Comparison of ENCODE assay signal across 21 cellular contexts in the genomic region with DNA sequence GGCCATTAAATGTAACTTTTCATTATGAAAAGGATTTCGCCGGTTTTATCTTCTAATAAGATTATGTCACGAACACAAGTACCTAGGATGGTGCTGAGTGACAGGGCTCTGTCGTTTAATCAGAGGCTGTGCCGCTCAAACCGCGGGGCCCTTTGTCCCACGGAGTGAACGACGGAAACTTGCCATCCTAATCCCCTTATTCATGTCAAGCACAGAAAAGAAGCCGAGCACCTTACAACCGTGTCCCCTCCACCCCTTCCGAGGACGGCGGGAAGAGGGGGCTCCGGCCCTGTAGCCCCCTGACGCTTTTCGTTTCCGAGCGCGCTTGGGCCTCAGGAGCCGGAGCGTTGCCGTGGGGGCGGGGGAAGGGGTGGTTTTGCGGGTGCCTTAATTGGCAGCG. TPM values are rescaled to one million over a fixed set of nuclear protein-coding genes. Genes with fewer than 3 reads are reported as not detected.
DNase-seq lines count a peak whose midpoint lies in the region; ATAC-seq, FAIRE-seq and TF ChIP-seq lines count a peak whose summit lies in the region.
"Had no signal": no experiment of that assay in that cellular context is flagged by ENCODE, and none has a peak within 500 bp of the region (broad histone marks: within the 10 kb centered on the region; RNA-seq: fewer than 3 reads in every experiment).

No MANE protein-coding gene starts in this region.

- peak overlapping the region; percentile 35 for H3K4me3 Mint-ChIP-seq in activated T-cell treated with anti-CD3 and anti-CD28 coated beads, Interleukin-2, amount 50 U/mL, for 24 hours
- H3K4me3 Mint-ChIP-seq: activated naive CD4-positive, alpha-beta T cell treated with anti-CD3 and anti-CD28 coated beads for 36 hours had no signal

- H2BK12ac ChIP-seq in H1 (ENCODE audit: low read depth, low read length): 0 out of 2 replicates have a peak overlapping the region, but pooled peaks have one; percentile 39
- no peak overlapping the region for H2BK12ac ChIP-seq in neuronal stem cell (ENCODE audit: low read length)

- TF ChIP-seq RAD21 in H1 (IDR thresholded peaks at IDR 0.05 in 1 of 2, conservative IDR thresholded peaks at IDR 0.05 in 1 of 2; ENCODE audit: low read depth in 2 of 2, low read length in 2 of 2): no peak

- no peaks in the 10 kb centered on the region for H3K79me1 ChIP-seq in H1 (ENCODE audit: low read depth, low read length)
- no peaks in the 10 kb centered on the region for H3K79me1 ChIP-seq in neuronal stem cell (ENCODE audit: low read depth, low read length)

- H3K27me3 ChIP-seq in HUES6 (ENCODE audit: control insufficient read depth, insufficient read depth, low read length) (peaks cover 100% of the 10 kb centered on the region), H1 (replicated peaks in 1 of 4; ENCODE audit: control insufficient read depth in 3 of 4, extremely low read depth in 1 of 4, insufficient read depth in 3 of 4, low read length in 3 of 4) (peaks cover 89 to 100% (median 98%) of the 10 kb centered on the region in 4 experiments), neuronal stem cell (ENCODE audit: control insufficient read depth in 3 of 3, insufficient read depth in 3 of 3, low read depth in 1 of 3, low read length in 3 of 3) (peaks cover 61 to 99% (median 96%) of the 10 kb centered on the region in 3 experiments)

- no peak overlapping the region for H3K14ac ChIP-seq in H1 (ENCODE audit: insufficient read length)
- H3K14ac ChIP-seq in neuronal stem cell (ENCODE audit: low read length): no peak overlapping the region

- 3% methylated on average over 27 of the region's 27 CpGs; no CpG with 5 or more reads in 1 of the 2 experiments for WGBS in H1 (ENCODE audit: extremely low coverage in 1 of 2, insufficient coverage in 1 of 2, insufficient read length in 1 of 2, insufficient replicate concordance in 2 of 2, low coverage in 1 of 2, low lambda C conversion rate in 2 of 2, missing lambda C conversion rate in 1 of 2), 2 experiments
- WGBS in neuronal stem cell (ENCODE audit: extremely low coverage in 2 of 2, insufficient read length in 2 of 2, insufficient replicate concordance in 1 of 2), 2 donors: no CpG with 5 or more reads among the region's 27 CpGs

- DNase-seq in activated T-cell treated with anti-CD3 and anti-CD28 coated beads, Interleukin-2, amount 50 U/mL, for 24 hours: no peak
- no peak for DNase-seq in activated T-cell treated with anti-CD3 and anti-CD28 coated beads, Interleukin-2, amount 50 U/mL, for 48 hours
- DNase-seq in H1 (ENCODE audit: low read depth in 1 of 2, low spot score in 2 of 2) (no peak), neuronal stem cell (ENCODE audit: low spot score) (no peak)
- DNase-seq in stimulated activated CD4-positive, alpha-beta T cell treated with anti-CD3 and anti-CD28 coated beads, Interleukin-2, amount 100 ng/mL, for 24 hours: no peak
- DNase-seq: activated naive CD4-positive, alpha-beta T cell treated with anti-CD3 and anti-CD28 coated beads for 36 hours; cortex of kidney; Kasumi-1; NCI-H1436; NCI-H2227 treated with DMSO at 0.1 percent for 48 hours; NK-92 treated with Interleukin-12 subunit alpha and Interleukin-12 subunit beta, amount 100 ng/mL, for 24 hours had no signal

- peak overlapping the region; percentile 51; the same call in 1 of the 2 replicates for H4K8ac ChIP-seq in H1 (ENCODE audit: extremely low read depth, insufficient read depth, low read length)
- no peak overlapping the region for H4K8ac ChIP-seq in neuronal stem cell (ENCODE audit: low read depth, low read length)

- H4K91ac ChIP-seq in H1 (replicated peaks; ENCODE audit: insufficient read length, low read length): no peak overlapping the region
- H4K91ac ChIP-seq in neuronal stem cell (ENCODE audit: low read depth, low read length, poor library complexity): no peak overlapping the region

- H3K9ac ChIP-seq in HUES6 (ENCODE audit: low read length): no peak overlapping the region
- H3K9ac ChIP-seq in H1 (replicated peaks in 1 of 4; ENCODE audit: extremely low read depth in 1 of 4, low read depth in 3 of 4, low read length in 3 of 4): no peak overlapping the region
- no peak overlapping the region for H3K9ac ChIP-seq in neuronal stem cell (ENCODE audit: low read depth, low read length, poor library complexity)

- no peaks in the 10 kb centered on the region for H3K36me3 ChIP-seq in HUES6 (ENCODE audit: control insufficient read depth, insufficient read depth, low read length)
- H3K36me3 ChIP-seq in H1 (ENCODE audit: control insufficient read depth in 2 of 4, insufficient read depth in 4 of 4, low read length in 3 of 4): no peaks in the 10 kb centered on the region; a peak in 1 of 8 replicates
- no peaks in the 10 kb centered on the region for H3K36me3 ChIP-seq in neuronal stem cell (replicated peaks in 1 of 2; ENCODE audit: control insufficient read depth in 2 of 2, insufficient read depth in 2 of 2, low read length in 2 of 2)

- no peak overlapping the region for H2BK5ac ChIP-seq in H1 (ENCODE audit: low read depth, low read length)
- no peak overlapping the region for H2BK5ac ChIP-seq in neuronal stem cell (ENCODE audit: low read length)

- peaks cover 100% of the 10 kb centered on the region for H3K27me3 Mint-ChIP-seq in activated T-cell treated with anti-CD3 and anti-CD28 coated beads, Interleukin-2, amount 50 U/mL, for 24 hours

- no peaks in the 10 kb centered on the region for H3K79me2 ChIP-seq in H1 (ENCODE audit: control insufficient read depth in 1 of 2, insufficient read depth in 2 of 2, low read length in 2 of 2)

- H3K9me3 Mint-ChIP-seq in activated T-cell treated with anti-CD3 and anti-CD28 coated beads, Interleukin-2, amount 50 U/mL, for 24 hours: no peaks in the 10 kb centered on the region
- H3K9me3 Mint-ChIP-seq: activated naive CD4-positive, alpha-beta T cell treated with anti-CD3 and anti-CD28 coated beads for 36 hours; natural killer cell treated with Interleukin-12 subunit alpha and Interleukin-12 subunit beta and Interleukin-15 and Interleukin-18, amount 100 ng/mL, for 72 hours; stimulated activated naive CD8-positive, alpha-beta T cell treated with anti-CD3 and anti-CD28 coated beads, Interleukin-15, Interleukin-2, amounts not matched to agents 100 ng/mL and 50 ng/mL, for 24 hours had no signal

- H3K56ac ChIP-seq in H1 (replicated peaks; ENCODE audit: insufficient read length, low read depth, low read length): no peak overlapping the region

- no peak for ATAC-seq in HG03520 (IDR thresholded peaks at IDR 0.05; ENCODE audit: unreplicated experiment)
- ATAC-seq in GM21423 (IDR thresholded peaks at IDR 0.05; ENCODE audit: unreplicated experiment): no peak
- ATAC-seq: esophagus mucosa had no signal

- no peak overlapping the region for H3K27ac ChIP-seq in HUES6 (ENCODE audit: low read depth, low read length)
- H3K27ac ChIP-seq in H1 (ENCODE audit: low read depth, low read length): no peak overlapping the region
- no peak overlapping the region for H3K27ac ChIP-seq in neuronal stem cell (replicated peaks; ENCODE audit: low read length)

- peak overlapping the region; percentile 26 for H3K27ac Mint-ChIP-seq in activated T-cell treated with anti-CD3 and anti-CD28 coated beads, Interleukin-2, amount 50 U/mL, for 24 hours
- H3K27ac Mint-ChIP-seq: activated naive CD4-positive, alpha-beta T cell treated with anti-CD3 and anti-CD28 coated beads for 36 hours; natural killer cell treated with Interleukin-12 subunit alpha and Interleukin-12 subunit beta and Interleukin-15 and Interleukin-18, amount 100 ng/mL, for 72 hours; stimulated activated naive CD8-positive, alpha-beta T cell treated with anti-CD3 and anti-CD28 coated beads, Interleukin-15, Interleukin-2, amounts not matched to agents 100 ng/mL and 50 ng/mL, for 24 hours had no signal

- H2AFZ ChIP-seq in H1 (ENCODE audit: low read length) (no peak overlapping the region), neuronal stem cell (ENCODE audit: low read length) (no peak overlapping the region)

- H3K18ac ChIP-seq in H1 (ENCODE audit: extremely low read depth, low read length): no peak overlapping the region; the same call in 1 of the 2 replicates
- peak overlapping the region; percentile 94 for H3K18ac ChIP-seq in neuronal stem cell (ENCODE audit: low read length)

- no peak for TF ChIP-seq EP300 in H1 (IDR thresholded peaks at IDR 0.05; ENCODE audit: borderline replicate concordance in 1 of 2, low read depth in 2 of 2, low read length in 2 of 2)

- peaks cover 6% of the 10 kb centered on the region; the same call in 1 of the 2 replicates for H3K23me2 ChIP-seq in H1 (ENCODE audit: low read depth, low read length)

- FAIRE-seq in H1 (lab: Jason Lieb, UNC): no peak
- FAIRE-seq: islet of Langerhans had no signal

- TF ChIP-seq CTCF in H1 (IDR thresholded peaks at IDR 0.05; ENCODE audit: control extremely low read depth in 1 of 3, insufficient read depth in 1 of 3, low read depth in 1 of 3, low read length in 3 of 3): no peak

- TF ChIP-seq POLR2A in H1 (IDR thresholded peaks at IDR 0.05; ENCODE audit: control extremely low read depth in 1 of 2, low read depth in 2 of 2, low read length in 2 of 2): no peak

- CTCF ChIA-PET in H1 (lab: Charles Lee; ENCODE audit: partially characterized antibody): interaction anchor here (1.7 to 6.1 kb wide), 3 partner anchors 14 to 65 kb away, joined by 7 to 41 read pairs (median 11); no protein-coding TSS in a partner anchor

- H3K4me3 ChIP-seq in HUES6 (ENCODE audit: low read depth, low read length) (peak overlapping the region; percentile 9; the same call in 1 of the 2 replicates), H1 (ENCODE audit: extremely low read depth in 1 of 4, insufficient read depth in 2 of 4, low read depth in 3 of 4, low read length in 4 of 4) (peak overlapping the region in 1 of 4 experiments; percentile 56; a peak in 3 of 8 replicates), neuronal stem cell (ENCODE audit: low read length in 2 of 2) (no peak overlapping the region)
- H3K4me3 ChIP-seq: lung had no signal

- H2BK15ac ChIP-seq in H1 (ENCODE audit: low read length) (no peak overlapping the region), neuronal stem cell (ENCODE audit: low read length) (peak overlapping the region; percentile 56)

- no peak overlapping the region for H3K4ac ChIP-seq in H1 (replicated peaks; ENCODE audit: insufficient read length, low read depth, low read length)
- no peak overlapping the region for H3K4ac ChIP-seq in neuronal stem cell (ENCODE audit: low read length)

- H3K23ac ChIP-seq in H1 (ENCODE audit: insufficient read length): no peak overlapping the region
- no peak overlapping the region for H3K23ac ChIP-seq in neuronal stem cell (ENCODE audit: low read depth, low read length, poor library complexity)

- H3K36me3 Mint-ChIP-seq in activated T-cell treated with anti-CD3 and anti-CD28 coated beads, Interleukin-2, amount 50 U/mL, for 24 hours (ENCODE audit: low read depth): no peaks in the 10 kb centered on the region
- H3K36me3 Mint-ChIP-seq: brain; natural killer cell treated with Interleukin-12 subunit alpha and Interleukin-12 subunit beta and Interleukin-15 and Interleukin-18, amount 100 ng/mL, for 72 hours had no signal

- peaks cover 13% of the 10 kb centered on the region for H3K4me1 Mint-ChIP-seq in activated T-cell treated with anti-CD3 and anti-CD28 coated beads, Interleukin-2, amount 50 U/mL, for 24 hours (ENCODE audit: low read depth)

- H4K20me1 ChIP-seq in H1 (replicated peaks in 1 of 2; ENCODE audit: control insufficient read depth in 1 of 2, insufficient read depth in 2 of 2, low read length in 2 of 2): peaks cover 0 to 21% of the 10 kb centered on the region in 2 experiments

- peaks cover 46% of the 10 kb centered on the region for H3K4me1 ChIP-seq in HUES6 (ENCODE audit: control insufficient read depth, insufficient read depth, low read length)
- H3K4me1 ChIP-seq in H1 (replicated peaks in 1 of 4; ENCODE audit: control insufficient read depth in 3 of 4, insufficient read depth in 4 of 4, low read length in 3 of 4): peaks cover 0 to 36% (median 28%) of the 10 kb centered on the region in 4 experiments; a peak in 6 of 7 replicates
- H3K4me1 ChIP-seq in neuronal stem cell (ENCODE audit: control insufficient read depth in 2 of 2, insufficient read depth in 1 of 2, low read depth in 1 of 2, low read length in 2 of 2): peaks cover 8 to 25% of the 10 kb centered on the region in 2 donors

- H2BK120ac ChIP-seq in H1 (replicated peaks; ENCODE audit: low read depth, low read length) (no peak overlapping the region), neuronal stem cell (ENCODE audit: low read depth, low read length) (no peak overlapping the region)

- no peak overlapping the region for H2BK20ac ChIP-seq in H1 (ENCODE audit: low read length)

- peak overlapping the region; percentile 80 to 81 for H3K4me2 ChIP-seq in H1 (ENCODE audit: insufficient read depth in 1 of 2, low read depth in 2 of 2, low read length in 2 of 2)
- peak overlapping the region; percentile 75 for H3K4me2 ChIP-seq in neuronal stem cell (ENCODE audit: insufficient read depth, low read length, poor library complexity, severe bottlenecking)

- H2AK5ac ChIP-seq in H1 (ENCODE audit: low read depth, low read length) (no peak overlapping the region), neuronal stem cell (ENCODE audit: low read depth, low read length) (peak overlapping the region; percentile 70)

- POLR2A ChIA-PET in H1 (lab: Charles Lee; ENCODE audit: partially characterized antibody): interaction anchor here (1.4 kb wide), 1 partner anchor 66 kb away, joined by 4 read pairs; no protein-coding TSS in a partner anchor

- H4K5ac ChIP-seq in H1 (ENCODE audit: insufficient read length, low read depth, low read length): no peak overlapping the region

- H3K9me3 ChIP-seq in HUES6 (ENCODE audit: control insufficient read depth, insufficient read depth, low read depth, low read length) (no peaks in the 10 kb centered on the region), H1 (ENCODE audit: insufficient read depth in 2 of 2, low read depth in 1 of 2, low read length in 1 of 2) (no peaks in the 10 kb centered on the region), neuronal stem cell (replicated peaks in 1 of 2; ENCODE audit: control insufficient read depth in 2 of 2, insufficient read depth in 1 of 2, low read depth in 1 of 2, low read length in 2 of 2) (peaks cover 3 to 5% of the 10 kb centered on the region in 2 donors)

RNA-seq across cellular contexts. Expression of gene LMX1B, which starts 11.2 kb away (rescaled TPM):
- 0.37 and 0.52 TPM in 2 replicates for total RNA-seq in H1 (2021; fragmentation: NEBNext Ultra II Directional; extraction: Animal tissue kit (Norgen Biotek cat#: 25700))
- polyA plus RNA-seq in H1 (2011; rRNA removed): 0.09 and 0.17 TPM in 2 replicates
- polyA plus RNA-seq in H1 (2011; cell fraction: cytosol; rRNA removed): 0.17 TPM
- polyA plus RNA-seq in H1 (2011; cell fraction: nucleus; rRNA removed): 0.24 TPM
- polyA plus RNA-seq in H1 (2012, experiment 1 of 2): 0.17 to 0.24 TPM (median 0.20 TPM) in 4 replicates
- polyA plus RNA-seq in H1 (2012, experiment 2 of 2): 0.16 TPM
- 0.18 TPM for polyA plus RNA-seq in H1 (2013, experiment 1 of 2)
- 0.22 TPM for polyA plus RNA-seq in H1 (2013, experiment 2 of 2)
- 0.07 and 0.16 TPM in 2 replicates for polyA minus RNA-seq in H1 (2011; rRNA and poly(A)+ RNA removed)
- 0.44 TPM for polyA minus RNA-seq in H1 (2011; cell fraction: cytosol; rRNA and poly(A)+ RNA removed)
- 0.10 TPM for polyA minus RNA-seq in H1 (2011; cell fraction: nucleus; rRNA and poly(A)+ RNA removed)
- 0.22 TPM for polyA plus RNA-seq in neuronal stem cell (2013, experiment 1 of 2)
- polyA plus RNA-seq in neuronal stem cell (2013, experiment 2 of 2): 0.18 TPM
- total RNA-seq: activated naive CD4-positive, alpha-beta T cell treated with anti-CD3 and anti-CD28 coated beads for 36 hours; esophagus mucosa; natural killer cell treated with Interleukin-12 subunit alpha and Interleukin-12 subunit beta and Interleukin-15 and Interleukin-18, amount 100 ng/mL, for 72 hours; urinary bladder had no signal
